ENCODE assay signal across 9 cellular contexts in the genomic region with DNA sequence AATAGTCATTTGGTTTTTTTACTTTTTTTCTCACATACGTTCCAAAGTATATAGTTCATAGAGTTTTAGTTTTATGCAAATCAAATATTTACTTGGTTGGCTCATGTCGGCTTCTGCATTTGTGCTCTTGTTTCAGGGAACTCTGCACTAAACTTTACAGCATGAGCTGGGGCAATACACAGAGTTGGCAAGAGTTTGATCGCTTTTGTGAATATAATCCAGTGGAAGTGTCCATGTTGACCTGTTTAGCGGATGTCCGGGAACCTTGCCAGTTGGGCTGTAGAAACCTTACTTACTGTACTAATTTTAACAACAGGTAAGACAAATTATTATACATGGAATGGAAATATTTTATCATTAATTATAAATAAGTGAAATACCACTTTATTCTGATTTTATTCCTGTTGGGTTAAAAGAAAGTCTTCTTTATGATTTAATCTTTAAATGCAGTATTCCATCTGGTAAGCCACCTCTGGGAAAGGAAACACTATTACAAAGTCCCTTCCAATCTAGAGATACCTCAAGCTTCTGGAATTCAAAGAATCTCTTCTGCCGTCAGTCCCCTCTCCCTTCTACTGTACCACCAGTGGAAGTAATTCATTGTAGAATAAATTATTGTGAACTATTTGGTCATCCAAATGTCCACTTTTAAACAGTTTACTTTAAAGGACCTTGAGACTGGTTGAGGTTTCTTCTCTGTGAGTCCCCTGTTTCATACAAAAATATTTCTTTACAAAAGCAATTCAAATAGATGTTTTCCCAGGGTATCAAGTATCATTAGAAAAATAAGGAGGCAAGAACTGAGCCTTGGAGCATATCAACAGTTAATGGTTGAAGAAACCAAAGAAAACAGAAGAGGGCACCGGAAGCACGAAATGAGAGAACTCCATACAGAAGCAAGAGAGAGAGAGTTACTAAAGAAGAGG. TPM values are rescaled to one million over a fixed set of nuclear protein-coding genes. Genes with fewer than 3 reads are reported as not detected.
DNase-seq lines count a peak whose midpoint lies in the region; ATAC-seq and TF ChIP-seq lines count a peak whose summit lies in the region.
"Had no signal": no experiment of that assay in that cellular context is flagged by ENCODE, and none has a peak within 500 bp of the region (broad histone marks: within the 10 kb centered on the region; RNA-seq: fewer than 3 reads in every experiment).

No MANE protein-coding gene starts in this region.

- TF ChIP-seq CTCF in HEK293 (tag by site-specific recombination; IDR thresholded peaks at IDR 0.05) (no peak), testis (IDR thresholded peaks at IDR 0.05) (no peak)

- peaks cover 32% of the 10 kb centered on the region for H3K4me1 ChIP-seq in ACC112 (ENCODE audit: control insufficient read depth, insufficient read depth, low read length, unreplicated experiment)
- H3K4me1 ChIP-seq in HEK293 (ENCODE audit: control insufficient read depth, insufficient read depth, low read length): peaks cover 6% of the 10 kb centered on the region; the same call in 1 of the 2 replicates
- no peaks in the 10 kb centered on the region for H3K4me1 ChIP-seq in testis

- peak overlapping the region; percentile 5; the same call in 1 of the 2 replicates for H3K4me3 ChIP-seq in ACC112 (ENCODE audit: low read depth, low read length)
- no peak overlapping the region for H3K4me3 ChIP-seq in HEK293 (ENCODE audit: low read depth, low read length)
- no peak overlapping the region for H3K4me3 ChIP-seq in testis

- H3K79me2 ChIP-seq in ACC112 (ENCODE audit: control insufficient read depth, insufficient read depth, low read length, unreplicated experiment): no peaks in the 10 kb centered on the region

- intact Hi-C loops in testis (cut with DNase I; ENCODE audit: low total_unique reads): no loop called here

- no peak for TF ChIP-seq POLR2A in testis (IDR thresholded peaks at IDR 0.05)

- POLR2A ChIA-PET in HEK293 (lab: Yijun Ruan, JAX): no interaction called here

- peak; percentile 88 for ATAC-seq in left lobe of liver

- CTCF ChIA-PET in HEK293 (lab: Yijun Ruan, JAX): interaction anchor here (0.6 to 4.7 kb wide), 9 partner anchors 10 to 995 kb away, joined by 3 to 37 read pairs (median 3); a partner anchor contains a TSS

- peak overlapping the region; percentile 91 for H3K27ac ChIP-seq in ACC112 (ENCODE audit: low read depth, low read length)
- no peak overlapping the region for H3K27ac ChIP-seq in HEK293 (ENCODE audit: extremely low read depth, low read depth, low read length)
- no peak overlapping the region for H3K27ac ChIP-seq in testis

- H2AFZ ChIP-seq in ACC112 (ENCODE audit: low read length, unreplicated experiment): peak overlapping the region; percentile 94

- H3K27me3 ChIP-seq in ACC112 (ENCODE audit: insufficient read depth, low read length) (no peaks in the 10 kb centered on the region), testis (no peaks in the 10 kb centered on the region)

- H3K36me3 ChIP-seq in ACC112 (ENCODE audit: insufficient read depth, low read length) (peaks cover 11% of the 10 kb centered on the region), HEK293 (ENCODE audit: control insufficient read depth in 2 of 2, insufficient read depth in 1 of 2, low read length in 2 of 2) (peaks cover 0 to 8% of the 10 kb centered on the region in 2 experiments; a peak in 2 of 3 replicates), testis (ENCODE audit: low read depth, missing control alignments) (no peaks in the 10 kb centered on the region)

- peak; percentile 38 for DNase-seq in amniotic stem cell (lab: John Stamatoyannopoulos, UW)
- DNase-seq in left lobe of liver (ENCODE audit: low spot score): peak; percentile 74
- no peak for DNase-seq in COLO829 (ENCODE audit: low spot score)
- DNase-seq in T1000 (lab: John Stamatoyannopoulos, UW): no peak
- DNase-seq in testis: no peak
- no peak for DNase-seq in NCI-H524 treated with DMSO at 0.1 percent for 48 hours (lab: John Stamatoyannopoulos, UW)
- DNase-seq: effector memory CD4-positive, alpha-beta T cell had no signal

- WGBS in testis, 2 donors: 37 to 49% methylated on average over 8 of the region's 8 CpGs

- H3K9me3 ChIP-seq in HEK293 (ENCODE audit: control insufficient read depth, insufficient read depth, low read depth, low read length) (no peaks in the 10 kb centered on the region), testis (no peaks in the 10 kb centered on the region)

TF ChIP-seq in HEK293, 187 proteins besides CTCF, POLR2A, EP300 and RAD21:
- TF ChIP-seq, protein P1, sequence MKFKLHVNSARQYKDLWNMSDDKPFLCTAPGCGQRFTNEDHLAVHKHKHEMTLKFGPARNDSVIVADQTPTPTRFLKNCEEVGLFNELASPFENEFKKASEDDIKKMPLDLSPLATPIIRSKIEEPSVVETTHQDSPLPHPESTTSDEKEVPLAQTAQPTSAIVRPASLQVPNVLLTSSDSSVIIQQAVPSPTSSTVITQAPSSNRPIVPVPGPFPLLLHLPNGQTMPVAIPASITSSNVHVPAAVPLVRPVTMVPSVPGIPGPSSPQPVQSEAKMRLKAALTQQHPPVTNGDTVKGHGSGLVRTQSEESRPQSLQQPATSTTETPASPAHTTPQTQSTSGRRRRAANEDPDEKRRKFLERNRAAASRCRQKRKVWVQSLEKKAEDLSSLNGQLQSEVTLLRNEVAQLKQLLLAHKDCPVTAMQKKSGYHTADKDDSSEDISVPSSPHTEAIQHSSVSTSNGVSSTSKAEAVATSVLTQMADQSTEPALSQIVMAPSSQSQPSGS (tag by site-specific recombination; IDR thresholded peaks at IDR 0.05; ENCODE audit: low read depth): no peak
- no peak for TF ChIP-seq MEIS1 (CRISPR knock-in tag; IDR thresholded peaks at IDR 0.05; ENCODE audit: borderline replicate concordance)
- TF ChIP-seq ZNF266 (tag by site-specific recombination; IDR thresholded peaks at IDR 0.05; ENCODE audit: low read depth): no peak
- TF ChIP-seq, protein P2, sequence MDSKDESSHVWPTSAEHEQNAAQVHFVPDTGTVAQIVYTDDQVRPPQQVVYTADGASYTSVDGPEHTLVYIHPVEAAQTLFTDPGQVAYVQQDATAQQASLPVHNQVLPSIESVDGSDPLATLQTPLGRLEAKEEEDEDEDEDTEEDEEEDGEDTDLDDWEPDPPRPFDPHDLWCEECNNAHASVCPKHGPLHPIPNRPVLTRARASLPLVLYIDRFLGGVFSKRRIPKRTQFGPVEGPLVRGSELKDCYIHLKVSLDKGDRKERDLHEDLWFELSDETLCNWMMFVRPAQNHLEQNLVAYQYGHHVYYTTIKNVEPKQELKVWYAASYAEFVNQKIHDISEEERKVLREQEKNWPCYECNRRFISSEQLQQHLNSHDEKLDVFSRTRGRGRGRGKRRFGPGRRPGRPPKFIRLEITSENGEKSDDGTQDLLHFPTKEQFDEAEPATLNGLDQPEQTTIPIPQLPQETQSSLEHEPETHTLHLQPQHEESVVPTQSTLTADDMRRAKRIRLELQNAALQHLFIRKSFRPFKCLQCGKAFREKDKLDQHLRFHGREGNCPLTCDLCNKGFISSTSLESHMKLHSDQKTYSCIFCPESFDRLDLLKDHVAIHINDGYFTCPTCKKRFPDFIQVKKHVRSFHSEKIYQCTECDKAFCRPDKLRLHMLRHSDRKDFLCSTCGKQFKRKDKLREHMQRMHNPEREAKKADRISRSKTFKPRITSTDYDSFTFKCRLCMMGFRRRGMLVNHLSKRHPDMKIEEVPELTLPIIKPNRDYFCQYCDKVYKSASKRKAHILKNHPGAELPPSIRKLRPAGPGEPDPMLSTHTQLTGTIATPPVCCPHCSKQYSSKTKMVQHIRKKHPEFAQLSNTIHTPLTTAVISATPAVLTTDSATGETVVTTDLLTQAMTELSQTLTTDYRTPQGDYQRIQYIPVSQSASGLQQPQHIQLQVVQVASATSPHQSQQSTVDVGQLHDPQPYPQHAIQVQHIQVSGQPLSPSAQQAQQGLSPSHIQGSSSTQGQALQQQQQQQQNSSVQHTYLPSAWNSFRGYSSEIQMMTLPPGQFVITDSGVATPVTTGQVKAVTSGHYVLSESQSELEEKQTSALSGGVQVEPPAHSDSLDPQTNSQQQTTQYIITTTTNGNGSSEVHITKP (tag by site-specific recombination; IDR thresholded peaks at IDR 0.05): 0 out of 2 replicates have a peak, but pooled peaks have one; percentile 26
- TF ChIP-seq, protein P3, sequence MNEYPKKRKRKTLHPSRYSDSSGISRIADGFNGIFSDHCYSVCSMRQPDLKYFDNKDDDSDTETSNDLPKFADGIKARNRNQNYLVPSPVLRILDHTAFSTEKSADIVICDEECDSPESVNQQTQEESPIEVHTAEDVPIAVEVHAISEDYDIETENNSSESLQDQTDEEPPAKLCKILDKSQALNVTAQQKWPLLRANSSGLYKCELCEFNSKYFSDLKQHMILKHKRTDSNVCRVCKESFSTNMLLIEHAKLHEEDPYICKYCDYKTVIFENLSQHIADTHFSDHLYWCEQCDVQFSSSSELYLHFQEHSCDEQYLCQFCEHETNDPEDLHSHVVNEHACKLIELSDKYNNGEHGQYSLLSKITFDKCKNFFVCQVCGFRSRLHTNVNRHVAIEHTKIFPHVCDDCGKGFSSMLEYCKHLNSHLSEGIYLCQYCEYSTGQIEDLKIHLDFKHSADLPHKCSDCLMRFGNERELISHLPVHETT (tag by site-specific recombination; IDR thresholded peaks at IDR 0.05): no peak

RNA-seq across cellular contexts. Expression of a gene that starts 45.2 kb away (rescaled TPM):
- 1.5 TPM for total RNA-seq in left lobe of liver
- 1 to 10 TPM; 3.5 to 3.9 TPM for total RNA-seq in testis
- polyA plus RNA-seq in testis (ENCODE audit: insufficient read depth, low read depth, low replicate concordance): 19.6 TPM

RNA-seq across cellular contexts. Expression of a gene that starts 54.6 kb away (rescaled TPM):
- total RNA-seq in left lobe of liver: 2.0 TPM
- total RNA-seq in testis: 10 to 100 TPM; 10.1 to 15.4 TPM
- polyA plus RNA-seq in testis (ENCODE audit: insufficient read depth, low read depth, low replicate concordance): 17.6 TPM

Comparison
In these comparisons a context has a peak if more than half of its experiments do, and no peak if none do; other contexts are left out.
1. DNase-seq: peak in amniotic stem cell (single experiment) and left lobe of liver (single experiment); none in COLO829 (single experiment), T1000 (single experiment), testis (single experiment) and NCI-H524 treated with DMSO at 0.1 percent for 48 hours (single experiment).